In genomic region chr10:103599211-103599610, GRCh38 we compare ENCODE assay signal across 16 cellular contexts.
A peak's percentile ranks its signal among the peaks of the same experiment; 100 is the strongest.
DNase-seq lines count a peak whose midpoint lies in the region; ATAC-seq, FAIRE-seq and TF ChIP-seq lines count a peak whose summit lies in the region.
"Had no signal": no experiment of that assay in that cellular context is flagged by ENCODE, and none has a peak within 500 bp of the region (broad histone marks: within the 10 kb centered on the region; RNA-seq: fewer than 3 reads in every experiment).

No MANE protein-coding gene starts in this region.

- H3K27me3 Mint-ChIP-seq in chondrocyte (ENCODE audit: low read depth) = no peaks in the 10 kb centered on the region

- H3K9me3 ChIP-seq in left ventricle myocardium inferior (replicated peaks) (no peaks in the 10 kb centered on the region), pancreas (no peaks in the 10 kb centered on the region)
- H3K9me3 ChIP-seq: body of pancreas, heart left ventricle, left lung, mucosa of descending colon had no signal

- no peaks in the 10 kb centered on the region for H3K9me3 Mint-ChIP-seq in chondrocyte (ENCODE audit: low read depth)

- H3K36me3 ChIP-seq in left ventricle myocardium inferior (peaks cover 32% of the 10 kb centered on the region), pancreas (no peaks in the 10 kb centered on the region)

- WGBS in pancreas, 2 donors = 47 to 49% methylated on average over 3 of the region's 3 CpGs

- DNase-seq in left ventricle myocardium inferior (no peak), Right ventricle myocardium inferior (ENCODE audit: missing footprints) (no peak), chondrocyte (ENCODE audit: low spot score) (no peak), pancreas (no peak), GM13977 (ENCODE audit: low spot score) (no peak), T-helper 1 cell (no peak), GM19238 (ENCODE audit: insufficient read length, low spot score) (no peak), NAMALWA (ENCODE audit: low spot score) (no peak)
- DNase-seq: activated CD8-positive, alpha-beta memory T cell treated with anti-CD3 and anti-CD28 coated beads, Interleukin-2, amount 50 U/mL, for 4 hours; heart left ventricle; left lung; NCI-H1417 treated with DMSO at 0.1 percent for 48 hours; SIG-M5 had no signal

- peaks cover 25% of the 10 kb centered on the region for H3K4me1 ChIP-seq in left ventricle myocardium inferior
- no peaks in the 10 kb centered on the region for H3K4me1 ChIP-seq in pancreas
- H3K4me1 ChIP-seq: left lung had no signal

- ATAC-seq in Right ventricle myocardium inferior (no peak), pancreas (peak in 3 of 4 donors; percentile 4 to 24 (median 13))

- H3K4me3 ChIP-seq in left ventricle myocardium inferior (no peak overlapping the region), pancreas (no peak overlapping the region)
- H3K4me3 ChIP-seq: body of pancreas, heart left ventricle, left lung, mucosa of descending colon had no signal

- H3K27me3 ChIP-seq in left ventricle myocardium inferior (ENCODE audit: low read depth) (no peaks in the 10 kb centered on the region), pancreas (no peaks in the 10 kb centered on the region)
- H3K27me3 ChIP-seq: body of pancreas, heart left ventricle, left lung had no signal

- H3K4me1 Mint-ChIP-seq in chondrocyte (ENCODE audit: low read depth) = peaks cover 9% of the 10 kb centered on the region

- TF ChIP-seq CTCF in left ventricle myocardium inferior (IDR thresholded peaks at IDR 0.05; ENCODE audit: borderline replicate concordance) (no peak), chondrocyte (IDR thresholded peaks at IDR 0.05) (no peak), pancreas (IDR thresholded peaks at IDR 0.05) (no peak), GM13977 (IDR thresholded peaks at IDR 0.05; ENCODE audit: extremely low read depth, insufficient read depth, missing control alignments) (no peak)

- H3K27ac ChIP-seq in left ventricle myocardium inferior (replicated peaks) (peak overlapping the region; percentile 40), pancreas (no peak overlapping the region)
- H3K27ac ChIP-seq: C4-2B, heart left ventricle, left lung had no signal

- FAIRE-seq in pancreas (lab: Jason Lieb, UNC) = no peak

- H3K4me3 Mint-ChIP-seq in chondrocyte (ENCODE audit: unreplicated experiment) = no peak overlapping the region

- intact Hi-C loops in left ventricle myocardium inferior (cut with micrococcal nuclease) = loop anchor here (5.0 kb wide), 1 partner anchor 88 kb away; no protein-coding TSS in a partner anchor
- intact Hi-C loops in Right ventricle myocardium inferior (cut with DNase I) = no loop called here
- intact Hi-C loops in pancreas (cut with DNase I) = loop anchor here in 1 of 3 donors (5.0 kb wide), 1 partner anchor 182 kb away; no protein-coding TSS in a partner anchor

- peaks cover 10% of the 10 kb centered on the region for H3K36me3 Mint-ChIP-seq in chondrocyte (ENCODE audit: low read depth)

- in situ Hi-C loops in GM13977 (cut with MboI; ENCODE audit: low pct_unique_long_range_greater_than_20kb, low sequenced_read_pairs, unreplicated experiment) = no loop called here

- peak overlapping the region; percentile 60 for H3K27ac Mint-ChIP-seq in chondrocyte (ENCODE audit: unreplicated experiment)
